In genomic region chr4:101418055-101418454, GRCh38 we compare ENCODE assay signal across 8 cellular contexts.
DNase-seq lines count a peak whose midpoint lies in the region; ATAC-seq and TF ChIP-seq lines count a peak whose summit lies in the region.

No MANE protein-coding gene starts in this region.

- H3K9me3 ChIP-seq in Peyer's patch (no peaks in the 10 kb centered on the region), BE2C (no peaks in the 10 kb centered on the region), A673 (ENCODE audit: low read depth, low read length, poor library complexity, severe bottlenecking) (no peaks in the 10 kb centered on the region), gastroesophageal sphincter (no peaks in the 10 kb centered on the region)

- peak; percentile 82 for ATAC-seq in GM18498 (IDR thresholded peaks at IDR 0.05; ENCODE audit: unreplicated experiment)
- ATAC-seq in HG02759 (IDR thresholded peaks at IDR 0.05; ENCODE audit: unreplicated experiment), result peak; percentile 78
- peak; percentile 85 for ATAC-seq in stimulated activated naive CD8-positive, alpha-beta T cell treated with anti-CD3 and anti-CD28 coated beads, Interleukin-15, Interleukin-2, amounts not matched to agents 100 U/mL and 50 U/mL, for 24 hours
- ATAC-seq in gastroesophageal sphincter, result no peak

- H3K27me3 ChIP-seq in Peyer's patch (no peaks in the 10 kb centered on the region), BE2C (no peaks in the 10 kb centered on the region), A673 (replicated peaks; ENCODE audit: insufficient read depth, low read depth, low read length, poor library complexity) (no peaks in the 10 kb centered on the region), gastroesophageal sphincter (no peaks in the 10 kb centered on the region)

- CTCF ChIA-PET in A673 (lab: Charles Lee), result no interaction called here

- POLR2A ChIA-PET in A673 (lab: Charles Lee; ENCODE audit: low non-redundant PET), result no interaction called here

- WGBS in gastroesophageal sphincter (ENCODE audit: low coverage in 1 of 2), 2 donors, result 78 to 79% methylated on average over 2 of the region's 2 CpGs

- H3K27ac ChIP-seq in Peyer's patch (no peak overlapping the region), A673 (ENCODE audit: low read depth, low read length, poor library complexity, severe bottlenecking) (no peak overlapping the region), gastroesophageal sphincter (no peak overlapping the region)

- TF ChIP-seq EP300 in gastroesophageal sphincter (IDR thresholded peaks at IDR 0.05), result no peak

- TF ChIP-seq POLR2A in Peyer's patch (IDR thresholded peaks at IDR 0.05) (no peak), gastroesophageal sphincter (IDR thresholded peaks at IDR 0.05) (no peak)

- H3K4me1 ChIP-seq in Peyer's patch, result peaks cover 0 to 9% (median 0%) of the 10 kb centered on the region in 4 donors
- no peaks in the 10 kb centered on the region for H3K4me1 ChIP-seq in BE2C
- H3K4me1 ChIP-seq in A673 (ENCODE audit: insufficient read depth, low read length, poor library complexity, severe bottlenecking), result peaks cover 29% of the 10 kb centered on the region
- no peaks in the 10 kb centered on the region for H3K4me1 ChIP-seq in gastroesophageal sphincter

- H3K36me3 ChIP-seq in Peyer's patch, result no peaks in the 10 kb centered on the region
- no peaks in the 10 kb centered on the region for H3K36me3 ChIP-seq in BE2C
- H3K36me3 ChIP-seq in A673 (ENCODE audit: insufficient read depth, low read length, poor library complexity, severe bottlenecking), result no peaks in the 10 kb centered on the region
- H3K36me3 ChIP-seq in gastroesophageal sphincter, result no peaks in the 10 kb centered on the region

- intact Hi-C loops in A673 (cut with micrococcal nuclease; ENCODE audit: unreplicated experiment), result no loop called here

- DNase-seq in Peyer's patch (peak in 2 of 3 donors; percentile 65 to 85), astrocyte of the spinal cord (ENCODE audit: low read depth, low spot score) (peak; percentile 55), BE2C (no peak), A673 (ENCODE audit: low spot score) (no peak)
- peak; percentile 67 for DNase-seq in stimulated activated naive CD8-positive, alpha-beta T cell treated with anti-CD3 and anti-CD28 coated beads, Interleukin-15, Interleukin-2, amounts not matched to agents 100 U/mL and 50 U/mL, for 24 hours

- in situ Hi-C loops in astrocyte of the spinal cord (cut with HindIII; ENCODE audit: low sequenced_read_pairs), result no loop called here

- H3K4me3 ChIP-seq in Peyer's patch, result no peak overlapping the region
- no peak overlapping the region for H3K4me3 ChIP-seq in astrocyte of the spinal cord (ENCODE audit: low read depth, low read length)
- H3K4me3 ChIP-seq in BE2C (ENCODE audit: low read depth, low read length), result no peak overlapping the region
- no peak overlapping the region for H3K4me3 ChIP-seq in A673 (ENCODE audit: low read depth, low read length, poor library complexity, severe bottlenecking)
- H3K4me3 ChIP-seq in gastroesophageal sphincter, result no peak overlapping the region

- TF ChIP-seq CTCF in Peyer's patch (IDR thresholded peaks at IDR 0.05) (no peak), astrocyte of the spinal cord (IDR thresholded peaks at IDR 0.05; ENCODE audit: low read depth, low read length) (no peak), BE2C (IDR thresholded peaks at IDR 0.05; ENCODE audit: low read depth, low read length) (no peak), A673 (conservative IDR thresholded peaks at IDR 0.05; ENCODE audit: low read depth, low read length) (no peak), gastroesophageal sphincter (IDR thresholded peaks at IDR 0.05) (no peak)

- BruUV-seq in A673 (replicated peaks; lab: Mats Ljungman, UMichigan), result no TSS peak

Comparison
In these comparisons a context has a peak if more than half of its experiments do, and no peak if none do; other contexts are left out.
1. DNase-seq: peak in Peyer's patch (2 of 3), astrocyte of the spinal cord (single experiment) and stimulated activated naive CD8-positive, alpha-beta T cell treated with anti-CD3 and anti-CD28 coated beads, Interleukin-15, Interleukin-2, amounts not matched to agents 100 U/mL and 50 U/mL, for 24 hours (single experiment); none in BE2C (single experiment) and A673 (single experiment).